In the genomic region with DNA sequence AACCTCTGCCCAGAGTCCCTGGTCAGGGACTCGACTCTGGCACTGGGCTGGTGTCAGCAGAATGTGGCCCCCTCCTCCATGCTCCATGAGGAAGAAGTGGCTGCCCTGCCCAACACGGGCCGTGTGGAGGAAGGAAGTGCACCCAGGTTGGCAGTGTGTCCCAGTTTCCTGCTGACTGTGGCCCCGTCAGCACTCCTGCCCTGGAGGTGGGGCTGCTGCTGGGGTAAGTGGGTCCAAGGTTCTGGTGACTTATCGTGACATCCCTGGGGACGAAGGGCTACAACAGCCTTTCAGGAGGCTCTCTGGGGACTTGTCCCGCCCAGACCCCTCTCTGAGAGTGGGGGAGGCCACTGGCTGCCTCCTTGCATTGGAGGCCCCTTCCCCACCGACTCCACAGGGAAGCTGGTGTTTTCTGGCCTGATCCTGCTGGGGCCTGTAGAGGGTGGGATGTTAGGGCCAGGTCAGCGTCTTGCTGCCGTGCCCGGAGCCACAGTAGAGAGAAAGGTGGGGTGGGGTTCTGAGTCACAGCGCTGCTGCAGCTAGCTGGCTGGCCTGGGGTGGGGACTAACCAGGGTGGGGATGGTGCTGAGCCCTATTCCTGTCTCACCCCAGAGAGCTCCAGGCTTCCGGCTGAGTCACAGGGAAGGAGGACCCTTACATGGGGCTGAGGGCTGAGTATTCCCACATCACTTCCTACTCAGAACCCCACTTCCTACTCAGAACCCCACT, we compare ENCODE assay signal across 10 cellular contexts. TPM values are rescaled to one million over a fixed set of nuclear protein-coding genes. Genes with fewer than 3 reads are reported as not detected.
DNase-seq lines count a peak whose midpoint lies in the region; ATAC-seq and TF ChIP-seq lines count a peak whose summit lies in the region.
"Had no signal": no experiment of that assay in that cellular context is flagged by ENCODE, and none has a peak within 500 bp of the region (broad histone marks: within the 10 kb centered on the region; RNA-seq: fewer than 3 reads in every experiment).

No MANE protein-coding gene starts in this region.

- CTCF ChIA-PET in WTC11 (lab: Charles Lee), result interaction anchor here (1.1 to 6.5 kb wide), 4 partner anchors 10 to 68 kb away, joined by 5 to 62 read pairs (median 9); partner anchors contain the start of genes CIB1, GDPGP1 and SEMA4B

- H3K27me3 Mint-ChIP-seq in WTC11 (ENCODE audit: low read depth) (no peaks in the 10 kb centered on the region), neural progenitor cell (ENCODE audit: insufficient read depth, low read depth) (peaks cover 8% of the 10 kb centered on the region)

- H4K20me1 ChIP-seq in GM23248 (ENCODE audit: insufficient read depth) (no peaks in the 10 kb centered on the region), neural progenitor cell (ENCODE audit: low read depth) (peaks cover 16% of the 10 kb centered on the region)

- no peaks in the 10 kb centered on the region for H3K79me2 ChIP-seq in GM23248 (ENCODE audit: insufficient read depth)
- H3K79me2 ChIP-seq in neural progenitor cell (ENCODE audit: low read depth), result no peaks in the 10 kb centered on the region

- intact Hi-C loops in left cardiac atrium (cut with DNase I), result no loop called here

- H3K4me2 ChIP-seq in GM23248 (ENCODE audit: unreplicated experiment) (no peak overlapping the region), neural progenitor cell (no peak overlapping the region)

- no peak overlapping the region for H2AFZ ChIP-seq in GM23248
- no peak overlapping the region for H2AFZ ChIP-seq in neural progenitor cell (replicated peaks)

- no peaks in the 10 kb centered on the region for H3K9me2 ChIP-seq in GM23248 (ENCODE audit: insufficient read depth)

- H3K4me3 ChIP-seq in GM23248 (no peak overlapping the region), neural progenitor cell (no peak overlapping the region)

- H3K27ac ChIP-seq in GM23248 (no peak overlapping the region), neural progenitor cell (no peak overlapping the region)

- H3K36me3 ChIP-seq in GM23248 (ENCODE audit: low read depth), result no peaks in the 10 kb centered on the region
- no peaks in the 10 kb centered on the region for H3K36me3 ChIP-seq in neural progenitor cell

- H3K4me1 Mint-ChIP-seq in WTC11, result peaks cover 9% of the 10 kb centered on the region
- H3K4me1 Mint-ChIP-seq in neural progenitor cell, result peaks cover 5% of the 10 kb centered on the region

- in situ Hi-C loops in GM23248 (cut with MboI), result no loop called here

- DNase-seq in GM23248, result peak; percentile 36
- DNase-seq in WTC11 (ENCODE audit: low spot score), result no peak
- DNase-seq in left cardiac atrium, result no peak
- peak; percentile 84 for DNase-seq in renal cortical epithelial cell (ENCODE audit: low read depth)
- DNase-seq in neural progenitor cell (ENCODE audit: low spot score), result no peak
- DNase-seq in GM20000 (ENCODE audit: low spot score), result no peak
- no peak for DNase-seq in GOT3 (lab: John Stamatoyannopoulos, UW)
- DNase-seq: MM.1S had no signal

- no peaks in the 10 kb centered on the region for H3K4me1 ChIP-seq in GM23248 (ENCODE audit: insufficient read depth)
- no peaks in the 10 kb centered on the region for H3K4me1 ChIP-seq in neural progenitor cell

- ATAC-seq in WTC11, result peak; percentile 28
- peak; percentile 32 to 64 for ATAC-seq in left cardiac atrium
- ATAC-seq in HG03139 (IDR thresholded peaks at IDR 0.05; ENCODE audit: unreplicated experiment), result no peak

- TF ChIP-seq CTCF in WTC11 (IDR thresholded peaks at IDR 0.05) (no peak), neural progenitor cell (IDR thresholded peaks at IDR 0.05) (no peak), GM20000 (IDR thresholded peaks at IDR 0.05; ENCODE audit: extremely low read depth, missing control alignments) (no peak)

- H3K36me3 Mint-ChIP-seq in WTC11 (peaks cover 4% of the 10 kb centered on the region; the same call in 1 of the 2 replicates), neural progenitor cell (peaks cover 7% of the 10 kb centered on the region)

- H3K27ac Mint-ChIP-seq in WTC11 (peak overlapping the region; percentile 60), neural progenitor cell (no peak overlapping the region)
- H3K27ac Mint-ChIP-seq: T-helper 1 cell treated with Interleukin-12 subunit alpha and Interleukin-12 subunit beta and Interleukin-4 antibody, amounts not matched to agents 30 μg/mL and 1 μg/mL, for 36 hours had no signal

- H3F3A ChIP-seq in GM23248 (ENCODE audit: insufficient read depth), result no peaks in the 10 kb centered on the region
- no peaks in the 10 kb centered on the region for H3F3A ChIP-seq in neural progenitor cell (ENCODE audit: low read depth)

- POLR2A ChIA-PET in WTC11 (lab: Charles Lee), result no interaction called here

- H3K9ac ChIP-seq in GM23248 (no peak overlapping the region), neural progenitor cell (no peak overlapping the region)

- H3K9me3 Mint-ChIP-seq in WTC11 (no peaks in the 10 kb centered on the region), neural progenitor cell (no peaks in the 10 kb centered on the region)
- H3K9me3 Mint-ChIP-seq: T-helper 1 cell treated with Interleukin-12 subunit alpha and Interleukin-12 subunit beta and Interleukin-4 antibody, amounts not matched to agents 30 μg/mL and 1 μg/mL, for 36 hours had no signal

- H3K4me3 Mint-ChIP-seq in WTC11 (no peak overlapping the region), neural progenitor cell (no peak overlapping the region)
- H3K4me3 Mint-ChIP-seq: T-helper 1 cell treated with Interleukin-12 subunit alpha and Interleukin-12 subunit beta and Interleukin-4 antibody, amounts not matched to agents 30 μg/mL and 1 μg/mL, for 36 hours had no signal

- H3K27me3 ChIP-seq in GM23248 (replicated peaks; ENCODE audit: insufficient read depth) (no peaks in the 10 kb centered on the region), neural progenitor cell (no peaks in the 10 kb centered on the region)

- WGBS in GM23248 (ENCODE audit: low coverage in 1 of 2, low lambda C conversion rate in 2 of 2, missing lambda C conversion rate in 2 of 2), 2 experiments, result 78 to 90% methylated on average over 12 to 13 of the region's 13 CpGs

- H3K9me3 ChIP-seq in GM23248 (ENCODE audit: low read depth) (no peaks in the 10 kb centered on the region), neural progenitor cell (ENCODE audit: low read depth) (no peaks in the 10 kb centered on the region)

TF ChIP-seq in WTC11, 78 proteins besides CTCF, POLR2A, EP300 and RAD21 (continues in another document):
- TF ChIP-seq, protein P1, sequence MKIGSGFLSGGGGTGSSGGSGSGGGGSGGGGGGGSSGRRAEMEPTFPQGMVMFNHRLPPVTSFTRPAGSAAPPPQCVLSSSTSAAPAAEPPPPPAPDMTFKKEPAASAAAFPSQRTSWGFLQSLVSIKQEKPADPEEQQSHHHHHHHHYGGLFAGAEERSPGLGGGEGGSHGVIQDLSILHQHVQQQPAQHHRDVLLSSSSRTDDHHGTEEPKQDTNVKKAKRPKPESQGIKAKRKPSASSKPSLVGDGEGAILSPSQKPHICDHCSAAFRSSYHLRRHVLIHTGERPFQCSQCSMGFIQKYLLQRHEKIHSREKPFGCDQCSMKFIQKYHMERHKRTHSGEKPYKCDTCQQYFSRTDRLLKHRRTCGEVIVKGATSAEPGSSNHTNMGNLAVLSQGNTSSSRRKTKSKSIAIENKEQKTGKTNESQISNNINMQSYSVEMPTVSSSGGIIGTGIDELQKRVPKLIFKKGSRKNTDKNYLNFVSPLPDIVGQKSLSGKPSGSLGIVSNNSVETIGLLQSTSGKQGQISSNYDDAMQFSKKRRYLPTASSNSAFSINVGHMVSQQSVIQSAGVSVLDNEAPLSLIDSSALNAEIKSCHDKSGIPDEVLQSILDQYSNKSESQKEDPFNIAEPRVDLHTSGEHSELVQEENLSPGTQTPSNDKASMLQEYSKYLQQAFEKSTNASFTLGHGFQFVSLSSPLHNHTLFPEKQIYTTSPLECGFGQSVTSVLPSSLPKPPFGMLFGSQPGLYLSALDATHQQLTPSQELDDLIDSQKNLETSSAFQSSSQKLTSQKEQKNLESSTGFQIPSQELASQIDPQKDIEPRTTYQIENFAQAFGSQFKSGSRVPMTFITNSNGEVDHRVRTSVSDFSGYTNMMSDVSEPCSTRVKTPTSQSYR (CRISPR knock-in tag; IDR thresholded peaks at IDR 0.05), result no peak
- no peak for TF ChIP-seq NR1H2 (CRISPR knock-in tag; IDR thresholded peaks at IDR 0.05)
- no peak for TF ChIP-seq SMAD4 (CRISPR knock-in tag; IDR thresholded peaks at IDR 0.05)
- TF ChIP-seq ZNF263 (CRISPR knock-in tag; IDR thresholded peaks at IDR 0.05; ENCODE audit: low read depth), result no peak
- no peak for TF ChIP-seq ZNF671 (CRISPR knock-in tag; IDR thresholded peaks at IDR 0.05)

RNA-seq across cellular contexts. Expression of gene SEMA4B, which starts 10.5 kb away (rescaled TPM):
- total RNA-seq in GM23248 (2014; rRNA removed; shearing (Covaris generic)), result 3.2 and 3.6 TPM in 2 replicates
- 4.5 and 4.7 TPM in 2 replicates for polyA plus RNA-seq in GM23248 (2016; fragmentation: Nextera tagmentation; extraction: Ambion mirVana)
- total RNA-seq in WTC11 (2021) (50.1 to 53.3 TPM (median 50.2 TPM) in 3 replicates), left cardiac atrium (10 to 100 TPM; 26.2 to 41.2 TPM), renal cortical epithelial cell (26.6 and 154 TPM in 2 replicates), neural progenitor cell (ENCODE audit: low replicate concordance) (7.7 and 18.9 TPM in 2 replicates)

RNA-seq across cellular contexts. Expression of gene CIB1, which starts 22.1 kb away (rescaled TPM):
- 30.7 and 45.8 TPM in 2 replicates for total RNA-seq in GM23248 (2014; rRNA removed; shearing (Covaris generic))
- 123 and 129 TPM in 2 replicates for polyA plus RNA-seq in GM23248 (2016; fragmentation: Nextera tagmentation; extraction: Ambion mirVana)
- total RNA-seq in WTC11 (2021) (26.1 to 29.6 TPM (median 26.9 TPM) in 3 replicates), left cardiac atrium (10 to 100 TPM; 53.2 to 55.0 TPM), renal cortical epithelial cell (44.6 and 45.6 TPM in 2 replicates), neural progenitor cell (ENCODE audit: low replicate concordance) (5.2 and 7.7 TPM in 2 replicates)

RNA-seq across cellular contexts. Expression of gene GDPGP1, which starts 22.4 kb away (rescaled TPM):
- 9.0 TPM in 2 replicates for total RNA-seq in GM23248 (2014; rRNA removed; shearing (Covaris generic))
- 1.3 TPM in 2 replicates for polyA plus RNA-seq in GM23248 (2016; fragmentation: Nextera tagmentation; extraction: Ambion mirVana)
- total RNA-seq in WTC11 (2021), result 2.6 to 6.7 TPM (median 5.3 TPM) in 3 replicates
- 10 to 100 TPM in 1 of 2 donors, 1 to 10 TPM in 1; 9.4 to 11.9 TPM for total RNA-seq in left cardiac atrium
- total RNA-seq in renal cortical epithelial cell, result 19.0 and 20.8 TPM in 2 replicates
- total RNA-seq in neural progenitor cell (ENCODE audit: low replicate concordance), result 0.67 and 3.5 TPM in 2 replicates

RNA-seq across cellular contexts. Expression of gene TTLL13, which starts 37.8 kb away (rescaled TPM):
- not detected in 2 replicates for total RNA-seq in GM23248 (2014; rRNA removed; shearing (Covaris generic))
- polyA plus RNA-seq in GM23248 (2016; fragmentation: Nextera tagmentation; extraction: Ambion mirVana), result not detected in 2 replicates
- total RNA-seq in WTC11 (2021) (0.18 to 0.76 TPM (median 0.48 TPM) in 3 replicates), left cardiac atrium (not detected), renal cortical epithelial cell (0.10 TPM in 1 of 2 replicates, not detected in the other), neural progenitor cell (ENCODE audit: low replicate concordance) (0.19 TPM in 1 of 2 replicates, not detected in the other)

RNA-seq across cellular contexts. Expression of gene NGRN, which starts 53.9 kb away (rescaled TPM):
- 98.8 and 122 TPM in 2 replicates for total RNA-seq in GM23248 (2014; rRNA removed; shearing (Covaris generic))
- 99.5 and 107 TPM in 2 replicates for polyA plus RNA-seq in GM23248 (2016; fragmentation: Nextera tagmentation; extraction: Ambion mirVana)
- total RNA-seq in WTC11 (2021) (77.8 to 88.5 TPM (median 88.1 TPM) in 3 replicates), left cardiac atrium (100 to 1,000 TPM; 115 to 131 TPM), renal cortical epithelial cell (102 and 121 TPM in 2 replicates), neural progenitor cell (ENCODE audit: low replicate concordance) (47.8 and 66.8 TPM in 2 replicates)

Comparison
In these comparisons a context has a peak if more than half of its experiments do, and no peak if none do; other contexts are left out.
1. DNase-seq: peak in GM23248 (single experiment) and renal cortical epithelial cell (single experiment); none in WTC11 (single experiment), left cardiac atrium (single experiment), neural progenitor cell (single experiment), GM20000 (single experiment) and GOT3 (single experiment).